12 cellular contexts compared by ENCODE assay signal in the genomic region with DNA sequence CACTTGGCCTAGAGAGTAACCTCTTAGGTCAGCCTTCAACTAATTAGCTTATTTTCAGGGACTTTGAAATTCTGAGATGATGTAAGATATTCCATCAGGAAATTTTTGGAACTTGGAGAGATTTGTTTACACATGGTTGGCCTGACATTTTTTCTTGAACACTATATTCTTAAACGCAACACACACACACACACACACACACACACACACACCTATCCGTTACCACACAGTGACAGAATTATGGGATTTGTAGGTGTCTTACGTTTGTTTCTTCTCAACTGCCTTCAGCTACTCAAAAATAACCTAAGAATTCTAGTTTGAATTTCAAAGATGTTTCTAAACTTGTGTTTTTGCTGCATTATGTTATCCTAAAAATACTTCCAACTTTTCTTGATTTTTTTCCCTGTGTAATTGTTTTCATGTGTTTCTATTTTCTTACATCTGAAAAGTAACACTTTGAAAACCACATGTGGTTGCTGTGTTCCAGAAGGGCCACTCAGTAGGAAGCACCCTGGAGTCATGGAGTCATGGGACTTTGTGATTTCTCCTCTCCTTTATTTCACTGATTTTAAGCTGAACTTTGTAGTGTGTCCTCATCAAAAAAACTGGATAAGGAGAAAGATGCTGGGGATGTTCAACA.
"Had no signal": no experiment of that assay in that cellular context is flagged by ENCODE, and none has a peak within 500 bp of the region (broad histone marks: within the 10 kb centered on the region; RNA-seq: fewer than 3 reads in every experiment).

No MANE protein-coding gene starts in this region.

- H2AFZ ChIP-seq: GM23248 had no signal

- H3K27ac ChIP-seq: GM23248, HL-60, KMS-11 had no signal

- H3K27ac Mint-ChIP-seq: H9, HFFc6, IgD-negative memory B cell had no signal

- H3K4me2 ChIP-seq: KMS-11 had no signal

- ATAC-seq: HepG2 had no signal

- H3K4me3 ChIP-seq: GM23248 had no signal

- H3K36me3 Mint-ChIP-seq: IgD-negative memory B cell had no signal

- DNase-seq: GM23248, GOT3, H9, HCEC 1CT, HFFc6, Karpas-422, KBM-7 had no signal

- FAIRE-seq: H54, HepG2 had no signal

- H3K9ac ChIP-seq: GM23248, KMS-11 had no signal

- H3K27me3 Mint-ChIP-seq: IgD-negative memory B cell had no signal

- H3K4me3 Mint-ChIP-seq: H9, HFFc6, IgD-negative memory B cell had no signal

- H3K4me1 Mint-ChIP-seq: IgD-negative memory B cell had no signal
